ENCODE assay signal across 11 cellular contexts in the genomic region with DNA sequence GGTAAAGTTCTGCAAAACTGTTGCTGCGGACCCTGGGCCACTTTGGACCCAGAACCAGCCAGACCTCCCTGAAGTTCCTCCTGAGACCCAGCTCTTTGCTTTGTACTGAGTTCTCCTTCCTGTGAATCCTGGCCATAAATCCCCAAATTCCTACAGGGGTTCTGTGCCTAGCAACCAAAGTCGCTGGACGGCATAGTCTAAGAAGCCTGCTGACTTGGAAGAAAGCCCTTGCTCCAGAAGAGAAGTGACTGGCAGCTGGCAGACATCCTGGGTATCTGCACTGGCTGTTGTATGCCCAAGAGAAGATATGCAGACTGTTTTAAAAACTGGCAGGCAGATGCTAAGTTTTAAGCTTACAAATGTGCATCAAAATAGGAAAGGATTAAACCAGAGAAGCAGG.
"Had no signal": no experiment of that assay in that cellular context is flagged by ENCODE, and none has a peak within 500 bp of the region (broad histone marks: within the 10 kb centered on the region; RNA-seq: fewer than 3 reads in every experiment).

No MANE protein-coding gene starts in this region.

- H3K9me3 Mint-ChIP-seq: activated CD4-positive, alpha-beta memory T cell treated with anti-CD3 and anti-CD28 coated beads for 36 hours; activated T-cell treated with anti-CD3 and anti-CD28 coated beads, Interleukin-2, amount 50 U/mL, for 72 hours; effector memory CD8-positive, alpha-beta T cell; mesothelial cell of epicardium; stimulated activated effector memory CD8-positive, alpha-beta T cell treated with anti-CD3 and anti-CD28 coated beads, Interleukin-12 subunit alpha, Interleukin-12 subunit beta, amount 100 ng/mL, for 72 hours had no signal

- H3K36me3 Mint-ChIP-seq: activated CD4-positive, alpha-beta memory T cell treated with anti-CD3 and anti-CD28 coated beads for 36 hours; mesothelial cell of epicardium; stimulated activated effector memory CD8-positive, alpha-beta T cell treated with anti-CD3 and anti-CD28 coated beads, Interleukin-12 subunit alpha, Interleukin-12 subunit beta, amount 100 ng/mL, for 72 hours had no signal

- H3K27me3 ChIP-seq: pancreas, upper lobe of left lung had no signal

- H3K9me3 ChIP-seq: pancreas, upper lobe of left lung had no signal

- H3K36me3 ChIP-seq: pancreas, upper lobe of left lung had no signal

- H3K4me3 Mint-ChIP-seq: activated CD4-positive, alpha-beta memory T cell treated with anti-CD3 and anti-CD28 coated beads for 36 hours; activated T-cell treated with anti-CD3 and anti-CD28 coated beads, Interleukin-2, amount 50 U/mL, for 72 hours; effector memory CD8-positive, alpha-beta T cell; mesothelial cell of epicardium; stimulated activated effector memory CD8-positive, alpha-beta T cell treated with anti-CD3 and anti-CD28 coated beads, Interleukin-12 subunit alpha, Interleukin-12 subunit beta, amount 100 ng/mL, for 72 hours had no signal

- H3K4me2 ChIP-seq: smooth muscle cell had no signal

- H3K4me1 Mint-ChIP-seq: mesothelial cell of epicardium had no signal

- DNase-seq: activated CD4-positive, alpha-beta memory T cell treated with anti-CD3 and anti-CD28 coated beads for 36 hours; activated CD8-positive, alpha-beta memory T cell treated with anti-CD3 and anti-CD28 coated beads, Interleukin-2, amount 50 U/mL, for 4 hours; activated T-cell treated with anti-CD3 and anti-CD28 coated beads, Interleukin-2, amount 50 U/mL, for 72 hours; effector memory CD8-positive, alpha-beta T cell; pancreas; retina; T-helper 9 cell; upper lobe of left lung had no signal

- H3K4me1 ChIP-seq: pancreas, upper lobe of left lung had no signal

- H3K4me3 ChIP-seq: pancreas, smooth muscle cell, upper lobe of left lung had no signal

- H3K27ac Mint-ChIP-seq: activated CD4-positive, alpha-beta memory T cell treated with anti-CD3 and anti-CD28 coated beads for 36 hours; activated T-cell treated with anti-CD3 and anti-CD28 coated beads, Interleukin-2, amount 50 U/mL, for 72 hours; effector memory CD8-positive, alpha-beta T cell; mesothelial cell of epicardium; stimulated activated effector memory CD8-positive, alpha-beta T cell treated with anti-CD3 and anti-CD28 coated beads, Interleukin-12 subunit alpha, Interleukin-12 subunit beta, amount 100 ng/mL, for 72 hours had no signal

- ATAC-seq: activated T-cell treated with anti-CD3 and anti-CD28 coated beads, Interleukin-2, amount 50 U/mL, for 72 hours; effector memory CD8-positive, alpha-beta T cell; pancreas; stimulated activated effector memory CD8-positive, alpha-beta T cell treated with anti-CD3 and anti-CD28 coated beads, Interleukin-12 subunit alpha, Interleukin-12 subunit beta, amount 100 ng/mL, for 72 hours had no signal

- H3K27ac ChIP-seq: pancreas, upper lobe of left lung had no signal
